ENCODE assay signal across 1 cellular context in the genomic region with DNA sequence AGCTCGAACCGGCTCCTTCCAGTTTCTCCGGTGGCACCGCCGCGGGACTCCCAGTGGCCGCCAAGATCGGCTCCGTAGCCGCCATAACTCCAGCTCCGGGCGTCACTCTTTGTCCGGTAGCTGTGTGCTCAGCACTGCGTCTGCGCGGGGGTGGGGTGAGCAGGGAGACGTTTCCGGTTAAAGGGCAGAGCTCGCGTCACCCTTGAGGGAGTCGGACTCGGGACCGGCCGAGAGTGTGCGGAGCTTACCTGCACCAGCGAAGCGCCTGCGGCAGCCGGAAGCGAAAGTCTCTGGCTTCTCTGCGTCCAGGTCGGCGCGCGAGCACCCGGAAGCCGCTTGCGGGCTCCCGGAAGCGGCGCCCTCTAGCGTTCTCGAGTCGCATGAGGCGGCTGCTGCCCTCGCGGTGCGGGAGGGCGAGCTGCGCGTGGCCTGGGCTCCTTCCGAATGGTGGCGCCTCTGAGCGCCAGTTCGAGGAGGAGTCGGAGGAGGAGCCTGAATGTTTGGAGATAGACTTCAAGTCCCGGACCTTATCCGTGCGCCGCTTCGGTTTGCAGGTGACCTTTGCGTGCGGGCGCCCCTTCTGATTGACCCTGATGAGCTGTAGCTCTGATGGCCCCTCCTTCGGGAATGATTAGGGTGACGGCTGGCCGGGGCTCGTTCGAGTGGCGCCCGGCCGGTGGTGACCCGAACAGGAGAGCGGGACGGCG.
TF ChIP-seq lines count a peak whose summit lies in the region.

A gene (minus strand): TSS at position 303 of the 707 bp plus-strand sequence. CDS start 218 bp downstream, at position 85.

TF ChIP-seq in K562, 482 proteins besides CTCF, POLR2A, EP300 and RAD21 (continued from another document):
- TF ChIP-seq MYNN (IDR thresholded peaks at IDR 0.05) (no peak), MYNN (CRISPR knock-in tag; IDR thresholded peaks at IDR 0.05) (no peak), PTRF (tag; IDR thresholded peaks at IDR 0.05) (no peak), MECOM (CRISPR knock-in tag; IDR thresholded peaks at IDR 0.05) (no peak), RFX5 (IDR thresholded peaks at IDR 0.05; ENCODE audit: low read depth, low read length) (no peak; the same call in 1 of the 2 replicates), GATAD2A (IDR thresholded peaks at IDR 0.05) (no peak), KLF16 (IDR thresholded peaks at IDR 0.05) (0 out of 2 replicates have a peak, but pooled peaks have one; percentile 50), ATF1 (CRISPR knock-in tag; IDR thresholded peaks at IDR 0.05) (no peak; the same call in 1 of the 2 replicates), ATF1 (tag; IDR thresholded peaks at IDR 0.05) (peak; percentile 88), ZBTB7A (IDR thresholded peaks at IDR 0.05; ENCODE audit: borderline replicate concordance, control insufficient read depth, low read depth, low read length) (peak; percentile 69; the same call in 1 of the 2 replicates), NR2F6 (CRISPR knock-in tag; IDR thresholded peaks at IDR 0.05) (no peak), RCOR1 (IDR thresholded peaks at IDR 0.05; ENCODE audit: borderline replicate concordance in 1 of 2, low read depth in 2 of 2, low read length in 2 of 2) (peak in 1 of 2 experiments; percentile 74; a peak in 1 of 4 replicates), TBP (optimal IDR thresholded peaks at IDR 0.05; ENCODE audit: low read depth, low read length) (peak; percentile 83), BRCA1 (IDR thresholded peaks at IDR 0.05) (no peak), BRCA1 (CRISPR knock-in tag; IDR thresholded peaks at IDR 0.05) (no peak), CTBP1 (IDR thresholded peaks at IDR 0.05; ENCODE audit: borderline replicate concordance) (peak; percentile 95), ZNF384 (IDR thresholded peaks at IDR 0.05; ENCODE audit: low read depth, low read length) (peak; percentile 71; the same call in 1 of the 2 replicates), ZNF77 (CRISPR knock-in tag; IDR thresholded peaks at IDR 0.05) (no peak), HNRNPLL (IDR thresholded peaks at IDR 0.05; ENCODE audit: low read depth, low read length, poor library complexity, severe bottlenecking) (peak; percentile 87), BACH1 (tag; IDR thresholded peaks at IDR 0.05) (no peak), ZNF583 (CRISPR knock-in tag; IDR thresholded peaks at IDR 0.05) (no peak), ARID2 (IDR thresholded peaks at IDR 0.05) (no peak)
- TF ChIP-seq, protein P1, sequence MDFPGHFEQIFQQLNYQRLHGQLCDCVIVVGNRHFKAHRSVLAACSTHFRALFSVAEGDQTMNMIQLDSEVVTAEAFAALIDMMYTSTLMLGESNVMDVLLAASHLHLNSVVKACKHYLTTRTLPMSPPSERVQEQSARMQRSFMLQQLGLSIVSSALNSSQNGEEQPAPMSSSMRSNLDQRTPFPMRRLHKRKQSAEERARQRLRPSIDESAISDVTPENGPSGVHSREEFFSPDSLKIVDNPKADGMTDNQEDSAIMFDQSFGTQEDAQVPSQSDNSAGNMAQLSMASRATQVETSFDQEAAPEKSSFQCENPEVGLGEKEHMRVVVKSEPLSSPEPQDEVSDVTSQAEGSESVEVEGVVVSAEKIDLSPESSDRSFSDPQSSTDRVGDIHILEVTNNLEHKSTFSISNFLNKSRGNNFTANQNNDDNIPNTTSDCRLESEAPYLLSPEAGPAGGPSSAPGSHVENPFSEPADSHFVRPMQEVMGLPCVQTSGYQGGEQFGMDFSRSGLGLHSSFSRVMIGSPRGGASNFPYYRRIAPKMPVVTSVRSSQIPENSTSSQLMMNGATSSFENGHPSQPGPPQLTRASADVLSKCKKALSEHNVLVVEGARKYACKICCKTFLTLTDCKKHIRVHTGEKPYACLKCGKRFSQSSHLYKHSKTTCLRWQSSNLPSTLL (IDR thresholded peaks at IDR 0.05) = no peak
- TF ChIP-seq, protein P2, sequence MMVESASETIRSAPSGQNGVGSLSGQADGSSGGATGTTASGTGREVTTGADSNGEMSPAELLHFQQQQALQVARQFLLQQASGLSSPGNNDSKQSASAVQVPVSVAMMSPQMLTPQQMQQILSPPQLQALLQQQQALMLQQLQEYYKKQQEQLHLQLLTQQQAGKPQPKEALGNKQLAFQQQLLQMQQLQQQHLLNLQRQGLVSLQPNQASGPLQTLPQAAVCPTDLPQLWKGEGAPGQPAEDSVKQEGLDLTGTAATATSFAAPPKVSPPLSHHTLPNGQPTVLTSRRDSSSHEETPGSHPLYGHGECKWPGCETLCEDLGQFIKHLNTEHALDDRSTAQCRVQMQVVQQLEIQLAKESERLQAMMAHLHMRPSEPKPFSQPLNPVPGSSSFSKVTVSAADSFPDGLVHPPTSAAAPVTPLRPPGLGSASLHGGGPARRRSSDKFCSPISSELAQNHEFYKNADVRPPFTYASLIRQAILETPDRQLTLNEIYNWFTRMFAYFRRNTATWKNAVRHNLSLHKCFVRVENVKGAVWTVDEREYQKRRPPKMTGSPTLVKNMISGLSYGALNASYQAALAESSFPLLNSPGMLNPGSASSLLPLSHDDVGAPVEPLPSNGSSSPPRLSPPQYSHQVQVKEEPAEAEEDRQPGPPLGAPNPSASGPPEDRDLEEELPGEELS (CRISPR knock-in tag; IDR thresholded peaks at IDR 0.05; ENCODE audit: borderline replicate concordance) = 0 out of 2 replicates have a peak, but pooled peaks have one; percentile 54
